In the genomic region with DNA sequence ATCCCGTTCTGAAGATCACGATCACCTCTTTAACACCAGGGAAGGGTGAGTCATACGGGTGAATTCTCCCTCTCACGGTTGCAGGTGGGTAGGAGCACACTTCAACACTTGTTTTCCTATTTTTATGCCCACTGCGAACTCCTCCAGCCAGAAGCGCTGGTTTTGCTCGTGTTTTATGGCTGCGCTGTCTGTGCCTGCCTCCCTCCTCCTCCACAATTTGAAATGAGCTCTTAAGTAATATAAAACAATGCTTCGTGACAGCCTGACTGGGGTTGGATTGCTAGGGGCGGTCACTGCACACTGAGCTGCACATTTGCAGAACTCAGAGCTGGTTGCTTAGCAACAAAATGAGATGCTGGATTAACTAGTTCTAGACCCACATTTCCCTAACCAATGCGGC, we compare ENCODE assay signal across 23 cellular contexts. TPM values are rescaled to one million over a fixed set of nuclear protein-coding genes. Genes with fewer than 3 reads are reported as not detected.
DNase-seq lines count a peak whose midpoint lies in the region; TF ChIP-seq lines count a peak whose summit lies in the region.
"Had no signal": no experiment of that assay in that cellular context is flagged by ENCODE, and none has a peak within 500 bp of the region (broad histone marks: within the 10 kb centered on the region; RNA-seq: fewer than 3 reads in every experiment).

No MANE protein-coding gene starts in this region.

- no peak overlapping the region for H4K8ac ChIP-seq in neuronal stem cell (ENCODE audit: low read depth, low read length)

- peak overlapping the region; percentile 76 to 98 (median 90) for H3K27ac Mint-ChIP-seq in brain
- H3K27ac Mint-ChIP-seq in MCF 10A (ENCODE audit: low read depth, unreplicated experiment), result no peak overlapping the region
- H3K27ac Mint-ChIP-seq: CD8-positive, alpha-beta T cell; GM23338; T-cell had no signal

- H3K36me3 ChIP-seq in HAP-1 (replicated peaks), result no peaks in the 10 kb centered on the region
- no peaks in the 10 kb centered on the region for H3K36me3 ChIP-seq in neuronal stem cell (replicated peaks in 1 of 2; ENCODE audit: control insufficient read depth in 2 of 2, insufficient read depth in 2 of 2, low read length in 2 of 2)
- H3K36me3 ChIP-seq: thyroid gland had no signal

- no peak overlapping the region for H2BK120ac ChIP-seq in neuronal stem cell (ENCODE audit: low read depth, low read length)

- BruUV-seq in MCF 10A (replicated peaks; lab: Mats Ljungman, UMichigan), result no TSS peak

- H3K9ac ChIP-seq in neuronal stem cell (ENCODE audit: low read depth, low read length, poor library complexity), result no peak overlapping the region

- no peak overlapping the region for H3K14ac ChIP-seq in neuronal stem cell (ENCODE audit: low read length)

- no peak overlapping the region for H2BK5ac ChIP-seq in neuronal stem cell (ENCODE audit: low read length)

- in situ Hi-C loops in HAP-1 (cut with MboI; ENCODE audit: low sequenced_read_pairs), result no loop called here

- no peak overlapping the region for H3K27ac ChIP-seq in neuronal stem cell (replicated peaks; ENCODE audit: low read length)
- H3K27ac ChIP-seq: thyroid gland had no signal

- peak overlapping the region; percentile 14 to 79 (median 69) for H3K4me3 Mint-ChIP-seq in brain
- no peak overlapping the region for H3K4me3 Mint-ChIP-seq in MCF 10A (ENCODE audit: unreplicated experiment)
- H3K4me3 Mint-ChIP-seq: CD8-positive, alpha-beta T cell; GM23338; T-cell had no signal

- H4K91ac ChIP-seq in neuronal stem cell (ENCODE audit: low read depth, low read length, poor library complexity), result no peak overlapping the region

- WGBS in neuronal stem cell (ENCODE audit: extremely low coverage in 2 of 2, insufficient read length in 2 of 2, insufficient replicate concordance in 1 of 2), 2 donors, result no CpG with 5 or more reads among the region's 11 CpGs

- H3K36me3 Mint-ChIP-seq in brain (no peaks in the 10 kb centered on the region), MCF 10A (ENCODE audit: insufficient read depth, unreplicated experiment) (no peaks in the 10 kb centered on the region)
- H3K36me3 Mint-ChIP-seq: CD8-positive, alpha-beta T cell; T-cell had no signal

- TF ChIP-seq CTCF in brain (conservative IDR thresholded peaks at IDR 0.05), result no peak
- no peak for TF ChIP-seq CTCF in MCF 10A (IDR thresholded peaks at IDR 0.05; ENCODE audit: unreplicated experiment)

- H3K27me3 ChIP-seq in HAP-1 (ENCODE audit: low read depth) (peaks cover 4% of the 10 kb centered on the region; the same call in 1 of the 2 replicates), neuronal stem cell (ENCODE audit: control insufficient read depth in 3 of 3, insufficient read depth in 3 of 3, low read depth in 1 of 3, low read length in 3 of 3) (peaks cover 0 to 50% (median 0%) of the 10 kb centered on the region in 3 experiments)
- H3K27me3 ChIP-seq: thyroid gland had no signal

- H3K4ac ChIP-seq in neuronal stem cell (ENCODE audit: low read length), result no peak overlapping the region

- H3K4me1 Mint-ChIP-seq in brain (peaks cover 56% of the 10 kb centered on the region), MCF 10A (ENCODE audit: insufficient read depth, unreplicated experiment) (no peaks in the 10 kb centered on the region)
- H3K4me1 Mint-ChIP-seq: GM23338, T-cell had no signal

- intact Hi-C loops in MCF 10A (cut with micrococcal nuclease), result no loop called here

- peak overlapping the region; percentile 55 for H2AFZ ChIP-seq in neuronal stem cell (ENCODE audit: low read length)

- no peaks in the 10 kb centered on the region for H3K9me3 ChIP-seq in HAP-1
- peaks cover 0 to 3% of the 10 kb centered on the region in 2 donors for H3K9me3 ChIP-seq in neuronal stem cell (replicated peaks in 1 of 2; ENCODE audit: control insufficient read depth in 2 of 2, insufficient read depth in 1 of 2, low read depth in 1 of 2, low read length in 2 of 2)
- H3K9me3 ChIP-seq: thyroid gland had no signal

- H2BK12ac ChIP-seq in neuronal stem cell (ENCODE audit: low read length), result no peak overlapping the region

- POLR2A ChIA-PET in MCF 10A (lab: Yijun Ruan, JAX), result interaction anchor here (0.7 kb wide), 1 partner anchor 138 kb away, joined by 4 read pairs; the partner anchor contains the start of gene ALG11

- no peak overlapping the region for H2AK5ac ChIP-seq in neuronal stem cell (ENCODE audit: low read depth, low read length)

- CTCF ChIA-PET in MCF 10A (lab: Yijun Ruan, JAX), result interaction anchor here (0.8 to 2.4 kb wide), 5 partner anchors 10 to 253 kb away, joined by 3 to 9 read pairs (median 3); no protein-coding TSS in a partner anchor

- H3K4me3 ChIP-seq in HAP-1, result no peak overlapping the region
- peak overlapping the region in 1 of 2 donors; percentile 3 for H3K4me3 ChIP-seq in neuronal stem cell (ENCODE audit: low read length in 2 of 2)
- H3K4me3 ChIP-seq: GM23338, thyroid gland had no signal

- no peak overlapping the region for H2BK15ac ChIP-seq in neuronal stem cell (ENCODE audit: low read length)

- H3K79me1 ChIP-seq in neuronal stem cell (ENCODE audit: low read depth, low read length), result no peaks in the 10 kb centered on the region

- H3K9me3 Mint-ChIP-seq in brain (peaks cover 0 to 2% (median 0%) of the 10 kb centered on the region in 5 experiments), MCF 10A (ENCODE audit: unreplicated experiment) (no peaks in the 10 kb centered on the region)
- H3K9me3 Mint-ChIP-seq: CD8-positive, alpha-beta T cell; GM23338; T-cell had no signal

- H3K18ac ChIP-seq in neuronal stem cell (ENCODE audit: low read length), result no peak overlapping the region

- H3K23ac ChIP-seq in neuronal stem cell (ENCODE audit: low read depth, low read length, poor library complexity), result no peak overlapping the region

- H3K4me1 ChIP-seq in HAP-1 (no peaks in the 10 kb centered on the region), neuronal stem cell (ENCODE audit: control insufficient read depth in 2 of 2, insufficient read depth in 1 of 2, low read depth in 1 of 2, low read length in 2 of 2) (peaks cover 3 to 13% of the 10 kb centered on the region in 2 donors)
- H3K4me1 ChIP-seq: thyroid gland had no signal

- DNase-seq in HAP-1 (ENCODE audit: low spot score in 2 of 2), result peak; percentile 28
- peak; percentile 38 for DNase-seq in NCI-H2227 (lab: John Stamatoyannopoulos, UW; ENCODE audit: unreplicated experiment)
- no peak for DNase-seq in neuronal stem cell (ENCODE audit: low spot score)
- DNase-seq in MCF 10A (ENCODE audit: unreplicated experiment), result no peak
- no peak for DNase-seq in ureter (ENCODE audit: low spot score)
- no peak for DNase-seq in HK-2 (ENCODE audit: unreplicated experiment)
- no peak for DNase-seq in GOT3 (lab: John Stamatoyannopoulos, UW)
- DNase-seq: activated CD4-positive, alpha-beta T cell treated with anti-CD3 and anti-CD28 coated beads, Interleukin-2, amount 50 U/mL, for 1 hour; activated gamma-delta T cell; CD8-positive, alpha-beta T cell; central memory CD4-positive, alpha-beta T cell; left colon; NCI-H1694; NCI-H446 treated with DMSO at 0.1 percent for 48 hours; SHP77 treated with DMSO at 0.1 percent for 48 hours; stimulated activated naive CD4-positive, alpha-beta T cell; T-cell; thyroid gland had no signal

- H3K4me2 ChIP-seq in neuronal stem cell (ENCODE audit: insufficient read depth, low read length, poor library complexity, severe bottlenecking), result no peak overlapping the region
- H3K4me2 ChIP-seq: GM23338 had no signal

- H3K27me3 Mint-ChIP-seq in brain (peaks cover 4% of the 10 kb centered on the region), MCF 10A (ENCODE audit: insufficient read depth, unreplicated experiment) (peaks cover 20% of the 10 kb centered on the region)

RNA-seq across cellular contexts. Expression of gene CCDC70, which starts 12.9 kb away (rescaled TPM):
- not detected for polyA plus RNA-seq in brain (ENCODE audit: insufficient read depth, low read depth, low replicate concordance)
- polyA plus RNA-seq in neuronal stem cell (2013, experiment 1 of 2), result not detected
- polyA plus RNA-seq in neuronal stem cell (2013, experiment 2 of 2), result not detected
- total RNA-seq in MCF 10A (2022), result not detected in 2 replicates
- not detected for total RNA-seq in ureter
- total RNA-seq: CD8-positive, alpha-beta T cell; GM23338; left colon; LHCN-M2; mononuclear cell; T-cell had no signal
- polyA plus RNA-seq: esophagus, GM23338 had no signal

RNA-seq across cellular contexts. Expression of gene TMEM272, which starts 29.7 kb away (rescaled TPM):
- 0.41 TPM for polyA plus RNA-seq in brain (ENCODE audit: insufficient read depth, low read depth, low replicate concordance)
- polyA plus RNA-seq in neuronal stem cell (2013, experiment 1 of 2), result 0.04 TPM
- polyA plus RNA-seq in neuronal stem cell (2013, experiment 2 of 2), result 0.03 TPM
- total RNA-seq in MCF 10A (2022) (not detected in 2 replicates), ureter (not detected)
- total RNA-seq: LHCN-M2, thyroid gland had no signal
- polyA plus RNA-seq: esophagus had no signal

Comparison
In these comparisons a context has a peak if more than half of its experiments do, and no peak if none do; other contexts are left out.
1. DNase-seq: peak in HAP-1 (2 of 2) and NCI-H2227 (single experiment); none in neuronal stem cell (single experiment), MCF 10A (single experiment), ureter (single experiment), HK-2 (single experiment) and GOT3 (single experiment).